ENCODE assay signal across 9 cellular contexts in the genomic region with DNA sequence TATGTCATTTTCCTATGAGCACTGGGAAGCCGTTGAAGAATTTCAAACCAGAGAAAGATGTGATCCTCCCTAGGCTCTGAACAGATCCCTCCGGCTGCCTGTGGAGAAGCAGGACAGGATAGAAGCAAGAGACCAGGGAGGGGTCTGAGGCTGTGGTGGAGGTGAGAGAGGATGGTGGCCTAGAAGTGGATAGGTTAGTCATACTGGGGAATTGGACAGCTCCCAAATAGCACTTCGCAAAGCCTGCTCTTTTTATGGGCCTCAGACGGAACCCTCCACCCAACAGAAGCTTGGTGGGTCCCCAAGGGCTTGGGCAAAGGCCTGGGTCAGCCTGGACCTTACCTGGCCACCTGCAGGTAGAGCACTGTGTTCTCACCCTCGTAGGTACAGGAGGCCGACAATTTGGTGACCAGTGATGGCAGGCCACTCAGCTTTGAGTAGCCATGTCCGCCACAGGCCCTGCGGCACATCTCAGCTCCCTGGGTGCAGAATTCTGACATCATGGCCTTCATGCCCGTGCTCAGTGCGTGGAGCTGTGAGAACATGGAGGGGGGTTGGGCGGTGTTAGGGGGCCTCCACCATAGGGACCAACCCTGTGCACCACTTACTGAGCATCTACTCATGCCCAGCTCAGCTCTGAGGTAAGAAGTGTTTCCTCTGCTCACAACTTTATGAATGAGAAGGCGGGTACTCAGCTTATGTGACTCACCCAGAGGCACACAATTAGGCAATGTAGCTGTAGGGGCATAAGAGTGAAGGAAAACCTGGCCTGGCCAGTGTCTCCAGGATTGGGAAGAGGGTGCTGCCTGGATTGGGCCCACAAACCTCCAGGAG. TPM values are rescaled to one million over a fixed set of nuclear protein-coding genes. Genes with fewer than 3 reads are reported as not detected.
DNase-seq lines count a peak whose midpoint lies in the region; ATAC-seq, FAIRE-seq and TF ChIP-seq lines count a peak whose summit lies in the region.
"Had no signal": no experiment of that assay in that cellular context is flagged by ENCODE, and none has a peak within 500 bp of the region (broad histone marks: within the 10 kb centered on the region; RNA-seq: fewer than 3 reads in every experiment).

No MANE protein-coding gene starts in this region.

- H3K4me3 Mint-ChIP-seq in stimulated activated naive B cell treated with anti-CD40 and anti-IgM and Interleukin-4, amounts not matched to agents 10 μg/mL and 1 μg/mL and 100 μg/mL, for 72 hours = no peak overlapping the region
- H3K4me3 Mint-ChIP-seq: activated T-cell treated with anti-CD3 and anti-CD28 coated beads, Interleukin-2, amount 50 U/mL, for 24 hours had no signal

- TF ChIP-seq CTCF in choroid plexus epithelial cell (conservative IDR thresholded peaks at IDR 0.05; ENCODE audit: low read depth, low read length) = no peak

- no peaks in the 10 kb centered on the region for H3K9me3 Mint-ChIP-seq in stimulated activated naive B cell treated with anti-CD40 and anti-IgM and Interleukin-4, amounts not matched to agents 10 μg/mL and 1 μg/mL and 100 μg/mL, for 72 hours
- H3K9me3 Mint-ChIP-seq: activated T-cell treated with anti-CD3 and anti-CD28 coated beads, Interleukin-2, amount 50 U/mL, for 24 hours had no signal

- no peaks in the 10 kb centered on the region for H3K27me3 Mint-ChIP-seq in stimulated activated naive B cell treated with anti-CD40 and anti-IgM and Interleukin-4, amounts not matched to agents 10 μg/mL and 1 μg/mL and 100 μg/mL, for 72 hours
- H3K27me3 Mint-ChIP-seq: activated T-cell treated with anti-CD3 and anti-CD28 coated beads, Interleukin-2, amount 50 U/mL, for 24 hours had no signal

- ATAC-seq in stimulated activated naive B cell treated with anti-CD40 and anti-IgM and Interleukin-4, amounts not matched to agents 10 μg/mL and 1 μg/mL and 100 μg/mL, for 72 hours (replicated peaks) = no peak
- ATAC-seq in GM21367 (IDR thresholded peaks at IDR 0.05; ENCODE audit: unreplicated experiment) (no peak), HG03460 (IDR thresholded peaks at IDR 0.05; ENCODE audit: unreplicated experiment) (no peak)

- FAIRE-seq in G401.6 (lab: Jason Lieb, UNC) = peak; percentile 77

- H3K4me3 ChIP-seq in choroid plexus epithelial cell (ENCODE audit: low read depth, low read length) = no peak overlapping the region

- H3K4me1 Mint-ChIP-seq in stimulated activated naive B cell treated with anti-CD40 and anti-IgM and Interleukin-4, amounts not matched to agents 10 μg/mL and 1 μg/mL and 100 μg/mL, for 72 hours = peaks cover 0 to 3% of the 10 kb centered on the region in 2 donors

- no peak overlapping the region for H3K27ac Mint-ChIP-seq in stimulated activated naive B cell treated with anti-CD40 and anti-IgM and Interleukin-4, amounts not matched to agents 10 μg/mL and 1 μg/mL and 100 μg/mL, for 72 hours
- H3K27ac Mint-ChIP-seq: activated T-cell treated with anti-CD3 and anti-CD28 coated beads, Interleukin-2, amount 50 U/mL, for 24 hours had no signal

- no peaks in the 10 kb centered on the region for H3K36me3 Mint-ChIP-seq in stimulated activated naive B cell treated with anti-CD40 and anti-IgM and Interleukin-4, amounts not matched to agents 10 μg/mL and 1 μg/mL and 100 μg/mL, for 72 hours

- DNase-seq in NCI-H69 (lab: John Stamatoyannopoulos, UW) (peak; percentile 86), choroid plexus epithelial cell (ENCODE audit: low read depth) (peak; percentile 95), myocyte (ENCODE audit: low read depth) (peak; percentile 49)
- no peak for DNase-seq in stimulated activated naive B cell treated with anti-CD40 and anti-IgM and Interleukin-4, amounts not matched to agents 10 μg/mL and 1 μg/mL and 100 μg/mL, for 72 hours
- no peak for DNase-seq in effector CD8-positive, alpha-beta T cell (lab: John Stamatoyannopoulos, UW)
- DNase-seq: activated T-cell treated with anti-CD3 and anti-CD28 coated beads, Interleukin-2, amount 50 U/mL, for 24 hours had no signal

RNA-seq across cellular contexts. Expression of gene ACOX2, which starts 10.6 kb away (rescaled TPM):
- total RNA-seq in myocyte = 0.16 and 0.91 TPM in 2 replicates
- 1.3 TPM for polyA plus RNA-seq in myocyte (2012)

RNA-seq across cellular contexts. Expression of gene KCTD6, which starts 34.4 kb away (rescaled TPM):
- total RNA-seq in myocyte = 11.7 and 14.0 TPM in 2 replicates
- 5.2 TPM for polyA plus RNA-seq in myocyte (2012)

RNA-seq across cellular contexts. Expression of gene FAM107A, which starts 50.9 kb away (rescaled TPM):
- total RNA-seq in myocyte = not detected in 2 replicates
- polyA plus RNA-seq in myocyte (2012) = not detected

Comparison
In these comparisons a context has a peak if more than half of its experiments do, and no peak if none do; other contexts are left out.
1. DNase-seq: peak in NCI-H69 (single experiment), choroid plexus epithelial cell (single experiment) and myocyte (single experiment); none in stimulated activated naive B cell treated with anti-CD40 and anti-IgM and Interleukin-4, amounts not matched to agents 10 μg/mL and 1 μg/mL and 100 μg/mL, for 72 hours (single experiment) and effector CD8-positive, alpha-beta T cell (single experiment).